1 cellular context compared by ENCODE assay signal in the genomic region with DNA sequence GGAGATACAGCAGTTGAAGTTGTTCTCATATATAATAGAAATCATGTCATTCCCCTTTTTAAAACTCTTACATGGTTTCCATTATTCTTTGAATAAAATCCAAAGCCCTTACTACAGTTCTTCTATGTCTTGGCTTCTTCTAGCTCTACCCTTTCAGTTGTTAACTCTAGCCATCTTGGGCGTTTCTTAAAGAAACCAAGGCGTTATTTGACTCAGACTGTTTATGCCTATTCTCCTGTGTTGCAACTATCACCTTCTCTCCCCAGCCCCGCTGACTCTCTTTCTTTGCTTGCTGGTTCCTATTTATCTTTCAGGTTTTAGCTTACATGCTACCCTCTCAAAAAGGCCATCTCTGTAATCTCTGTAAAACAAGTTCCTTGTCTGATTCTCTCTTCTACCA.
TF ChIP-seq lines count a peak whose summit lies in the region.

No MANE protein-coding gene starts in this region.

TF ChIP-seq in SK-N-SH treated with all-trans-retinoic acid at 6 μM for 48 hours, 23 proteins besides CTCF, POLR2A, EP300 and RAD21 (continued from another document):
- TF ChIP-seq, protein P1, sequence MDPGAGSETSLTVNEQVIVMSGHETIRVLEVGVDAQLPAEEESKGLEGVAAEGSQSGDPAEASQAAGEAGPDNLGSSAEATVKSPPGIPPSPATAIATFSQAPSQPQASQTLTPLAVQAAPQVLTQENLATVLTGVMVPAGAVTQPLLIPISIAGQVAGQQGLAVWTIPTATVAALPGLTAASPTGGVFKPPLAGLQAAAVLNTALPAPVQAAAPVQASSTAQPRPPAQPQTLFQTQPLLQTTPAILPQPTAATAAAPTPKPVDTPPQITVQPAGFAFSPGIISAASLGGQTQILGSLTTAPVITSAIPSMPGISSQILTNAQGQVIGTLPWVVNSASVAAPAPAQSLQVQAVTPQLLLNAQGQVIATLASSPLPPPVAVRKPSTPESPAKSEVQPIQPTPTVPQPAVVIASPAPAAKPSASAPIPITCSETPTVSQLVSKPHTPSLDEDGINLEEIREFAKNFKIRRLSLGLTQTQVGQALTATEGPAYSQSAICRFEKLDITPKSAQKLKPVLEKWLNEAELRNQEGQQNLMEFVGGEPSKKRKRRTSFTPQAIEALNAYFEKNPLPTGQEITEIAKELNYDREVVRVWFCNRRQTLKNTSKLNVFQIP (CRISPR knock-in tag; IDR thresholded peaks at IDR 0.05; ENCODE audit: borderline replicate concordance, low read depth), result no peak
- TF ChIP-seq CSRNP3 (CRISPR knock-in tag; IDR thresholded peaks at IDR 0.05) (no peak), SNAI2 (CRISPR knock-in tag; IDR thresholded peaks at IDR 0.05) (no peak), ZC3H10 (CRISPR knock-in tag; IDR thresholded peaks at IDR 0.05) (no peak), ISL1 (CRISPR knock-in tag; IDR thresholded peaks at IDR 0.05) (no peak), ZNF8 (CRISPR knock-in tag; IDR thresholded peaks at IDR 0.05) (no peak), CSDC2 (CRISPR knock-in tag; IDR thresholded peaks at IDR 0.05) (no peak), ZNF70 (CRISPR knock-in tag; IDR thresholded peaks at IDR 0.05) (no peak)
- TF ChIP-seq, protein P2, sequence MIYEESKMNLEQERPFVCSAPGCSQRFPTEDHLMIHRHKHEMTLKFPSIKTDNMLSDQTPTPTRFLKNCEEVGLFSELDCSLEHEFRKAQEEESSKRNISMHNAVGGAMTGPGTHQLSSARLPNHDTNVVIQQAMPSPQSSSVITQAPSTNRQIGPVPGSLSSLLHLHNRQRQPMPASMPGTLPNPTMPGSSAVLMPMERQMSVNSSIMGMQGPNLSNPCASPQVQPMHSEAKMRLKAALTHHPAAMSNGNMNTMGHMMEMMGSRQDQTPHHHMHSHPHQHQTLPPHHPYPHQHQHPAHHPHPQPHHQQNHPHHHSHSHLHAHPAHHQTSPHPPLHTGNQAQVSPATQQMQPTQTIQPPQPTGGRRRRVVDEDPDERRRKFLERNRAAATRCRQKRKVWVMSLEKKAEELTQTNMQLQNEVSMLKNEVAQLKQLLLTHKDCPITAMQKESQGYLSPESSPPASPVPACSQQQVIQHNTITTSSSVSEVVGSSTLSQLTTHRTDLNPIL (CRISPR knock-in tag; IDR thresholded peaks at IDR 0.05; ENCODE audit: low read depth), result no peak
